In the genomic region with DNA sequence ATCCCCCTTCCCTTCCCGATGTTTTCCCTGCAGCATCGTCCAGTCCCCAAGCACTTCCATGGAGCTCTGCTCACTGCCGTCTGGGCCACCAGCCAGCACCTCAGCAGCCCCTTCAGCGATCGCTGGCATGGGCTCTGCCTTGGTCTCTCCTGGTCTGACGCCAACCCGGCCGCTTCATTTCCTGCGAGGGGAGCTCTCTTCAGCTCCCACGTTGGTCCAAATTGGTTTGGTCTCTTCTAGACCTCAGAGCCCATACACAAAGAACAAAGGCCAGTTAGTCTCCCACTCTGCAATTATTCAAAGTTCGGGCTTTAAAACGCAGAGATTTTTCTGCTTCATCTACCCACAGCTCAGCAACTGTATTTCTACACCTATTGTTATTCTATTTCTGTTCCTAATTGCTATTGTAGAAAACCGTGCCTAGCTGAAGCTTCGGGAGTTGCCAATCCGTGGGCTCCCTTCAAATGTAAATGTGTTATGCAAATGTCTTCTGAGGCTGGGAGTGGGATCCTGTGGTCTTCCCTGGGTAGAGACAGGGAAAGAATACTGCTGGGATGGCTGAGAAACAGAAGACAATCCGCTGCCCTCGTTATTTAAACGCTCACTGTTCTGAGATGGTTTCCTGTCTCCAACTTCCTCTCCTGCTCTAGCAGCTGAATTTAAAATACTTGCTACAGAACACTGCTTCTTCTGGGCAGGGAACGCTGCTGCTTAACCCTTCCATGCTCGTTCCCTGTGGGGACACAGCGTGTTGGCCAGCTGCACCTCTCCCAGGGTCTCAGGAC, we compare ENCODE assay signal across 8 cellular contexts.
DNase-seq lines count a peak whose midpoint lies in the region; ATAC-seq and TF ChIP-seq lines count a peak whose summit lies in the region.

No MANE protein-coding gene starts in this region.

- CTCF ChIA-PET in activated naive CD4-positive, alpha-beta T cell treated with anti-CD3 and anti-CD28 coated beads for 36 hours (lab: Charles Lee), result no interaction called here
- CTCF ChIA-PET in activated CD4-positive, alpha-beta T cell treated with anti-CD3 and anti-CD28 coated beads for 36 hours (lab: Charles Lee), result interaction anchor here (0.6 kb wide), 1 partner anchor 432 kb away, joined by 4 read pairs; no protein-coding TSS in a partner anchor

- no peaks in the 10 kb centered on the region for H3K9me3 ChIP-seq in mesodermal cell (ENCODE audit: control insufficient read depth, low read length)

- peak overlapping the region; percentile 55 for H3K4me3 Mint-ChIP-seq in activated naive CD4-positive, alpha-beta T cell treated with anti-CD3 and anti-CD28 coated beads for 36 hours
- peak overlapping the region; percentile 79 for H3K4me3 Mint-ChIP-seq in type B pancreatic cell
- no peak overlapping the region for H3K4me3 Mint-ChIP-seq in activated CD4-positive, alpha-beta T cell treated with anti-CD3 and anti-CD28 coated beads for 36 hours

- in situ Hi-C loops in GM13977 (cut with MboI; ENCODE audit: low pct_unique_long_range_greater_than_20kb, low sequenced_read_pairs, unreplicated experiment), result no loop called here

- ATAC-seq in HG02885 (IDR thresholded peaks at IDR 0.05; ENCODE audit: poor library complexity, unreplicated experiment), result no peak
- no peak for ATAC-seq in activated CD4-positive, alpha-beta T cell treated with anti-CD3 and anti-CD28 coated beads for 36 hours

- no peaks in the 10 kb centered on the region for H3K9me3 Mint-ChIP-seq in activated naive CD4-positive, alpha-beta T cell treated with anti-CD3 and anti-CD28 coated beads for 36 hours
- peaks cover 9% of the 10 kb centered on the region for H3K9me3 Mint-ChIP-seq in type B pancreatic cell
- H3K9me3 Mint-ChIP-seq in activated CD4-positive, alpha-beta T cell treated with anti-CD3 and anti-CD28 coated beads for 36 hours (ENCODE audit: low read depth), result no peaks in the 10 kb centered on the region

- 12 to 14% methylated on average over 16 of the region's 21 CpGs for WGBS in mesodermal cell (ENCODE audit: insufficient coverage in 2 of 2), 2 experiments

- H3K4me3 ChIP-seq in dorsolateral prefrontal cortex (peak overlapping the region in 57 of 59 donors; percentile 1 to 66 (median 37)), mesodermal cell (ENCODE audit: extremely low read depth, insufficient read depth, low read length, poor library complexity, severe bottlenecking) (peak overlapping the region; percentile 12)

- H3K27me3 ChIP-seq in dorsolateral prefrontal cortex, result no peaks in the 10 kb centered on the region

- peaks cover 5% of the 10 kb centered on the region for H3K4me1 ChIP-seq in mesodermal cell (ENCODE audit: control insufficient read depth, insufficient read depth, low read length, poor library complexity, severe bottlenecking)

- peak overlapping the region; percentile 86 to 100 (median 98) for H3K27ac ChIP-seq in dorsolateral prefrontal cortex
- peak overlapping the region; percentile 31 for H3K27ac ChIP-seq in mesodermal cell (ENCODE audit: low read depth, low read length, severe bottlenecking)

- POLR2A ChIA-PET in activated CD4-positive, alpha-beta T cell treated with anti-CD3 and anti-CD28 coated beads for 36 hours (lab: Charles Lee), result no interaction called here

- DNase-seq in activated naive CD4-positive, alpha-beta T cell treated with anti-CD3 and anti-CD28 coated beads for 36 hours, result no peak
- DNase-seq in activated naive CD4-positive, alpha-beta T cell treated with anti-CD3 and anti-CD28 coated beads, Interleukin-2, amount 50 U/mL, for 16 hours, result no peak
- peak in 5 of 10 donors; percentile 35 to 82 (median 70) for DNase-seq in dorsolateral prefrontal cortex
- no peak for DNase-seq in type B pancreatic cell (ENCODE audit: extremely low spot score, unreplicated experiment)
- no peak for DNase-seq in activated CD4-positive, alpha-beta T cell treated with anti-CD3 and anti-CD28 coated beads for 36 hours
- no peak for DNase-seq in GM13977 (ENCODE audit: low spot score)

- TF ChIP-seq CTCF in dorsolateral prefrontal cortex (IDR thresholded peaks at IDR 0.05 in 54 of 56, conservative IDR thresholded peaks at IDR 0.05 in 2 of 56; ENCODE audit: low read depth in 1 of 56, partially characterized antibody in 56 of 56), result peak in 1 of 56 donors; percentile 0
- no peak for TF ChIP-seq CTCF in type B pancreatic cell (conservative IDR thresholded peaks at IDR 0.05)
- no peak for TF ChIP-seq CTCF in GM13977 (IDR thresholded peaks at IDR 0.05; ENCODE audit: extremely low read depth, insufficient read depth, missing control alignments)

- H3K36me3 Mint-ChIP-seq in activated naive CD4-positive, alpha-beta T cell treated with anti-CD3 and anti-CD28 coated beads for 36 hours (ENCODE audit: low read depth), result no peaks in the 10 kb centered on the region
- H3K36me3 Mint-ChIP-seq in type B pancreatic cell, result no peaks in the 10 kb centered on the region
- no peaks in the 10 kb centered on the region for H3K36me3 Mint-ChIP-seq in activated CD4-positive, alpha-beta T cell treated with anti-CD3 and anti-CD28 coated beads for 36 hours (ENCODE audit: low read depth)

- H3K27ac Mint-ChIP-seq in activated naive CD4-positive, alpha-beta T cell treated with anti-CD3 and anti-CD28 coated beads for 36 hours, result no peak overlapping the region
- H3K27ac Mint-ChIP-seq in type B pancreatic cell, result peak overlapping the region; percentile 20
- no peak overlapping the region for H3K27ac Mint-ChIP-seq in activated CD4-positive, alpha-beta T cell treated with anti-CD3 and anti-CD28 coated beads for 36 hours

- peaks cover 7% of the 10 kb centered on the region for H3K4me1 Mint-ChIP-seq in activated naive CD4-positive, alpha-beta T cell treated with anti-CD3 and anti-CD28 coated beads for 36 hours (ENCODE audit: low read depth)
- peaks cover 21% of the 10 kb centered on the region for H3K4me1 Mint-ChIP-seq in type B pancreatic cell (ENCODE audit: unreplicated experiment)
- no peaks in the 10 kb centered on the region for H3K4me1 Mint-ChIP-seq in activated CD4-positive, alpha-beta T cell treated with anti-CD3 and anti-CD28 coated beads for 36 hours

- no peaks in the 10 kb centered on the region for H3K36me3 ChIP-seq in mesodermal cell (ENCODE audit: control insufficient read depth, insufficient read depth, low read length)

- intact Hi-C loops in activated naive CD4-positive, alpha-beta T cell treated with anti-CD3 and anti-CD28 coated beads for 36 hours (cut with micrococcal nuclease), result no loop called here
- intact Hi-C loops in dorsolateral prefrontal cortex (cut with DNase I), result loop anchor here (2.0 to 5.0 kb wide), 2 partner anchors 52 to 152 kb away; no protein-coding TSS in a partner anchor
- intact Hi-C loops in activated CD4-positive, alpha-beta T cell treated with anti-CD3 and anti-CD28 coated beads for 36 hours (cut with DNase I, micrococcal nuclease), result no loop called here

- peaks cover 21% of the 10 kb centered on the region for H3K27me3 Mint-ChIP-seq in activated naive CD4-positive, alpha-beta T cell treated with anti-CD3 and anti-CD28 coated beads for 36 hours (ENCODE audit: low read depth)
- H3K27me3 Mint-ChIP-seq in type B pancreatic cell, result peaks cover 31% of the 10 kb centered on the region
- H3K27me3 Mint-ChIP-seq in activated CD4-positive, alpha-beta T cell treated with anti-CD3 and anti-CD28 coated beads for 36 hours, result no peaks in the 10 kb centered on the region

Comparison
In these comparisons a context has a peak if more than half of its experiments do, and no peak if none do; other contexts are left out.
1. intact Hi-C loops: an anchor here in dorsolateral prefrontal cortex (2.0 to 5.0 kb wide); none called in activated naive CD4-positive, alpha-beta T cell treated with anti-CD3 and anti-CD28 coated beads for 36 hours and activated CD4-positive, alpha-beta T cell treated with anti-CD3 and anti-CD28 coated beads for 36 hours.